ENCODE assay signal across 20 cellular contexts in the genomic region with DNA sequence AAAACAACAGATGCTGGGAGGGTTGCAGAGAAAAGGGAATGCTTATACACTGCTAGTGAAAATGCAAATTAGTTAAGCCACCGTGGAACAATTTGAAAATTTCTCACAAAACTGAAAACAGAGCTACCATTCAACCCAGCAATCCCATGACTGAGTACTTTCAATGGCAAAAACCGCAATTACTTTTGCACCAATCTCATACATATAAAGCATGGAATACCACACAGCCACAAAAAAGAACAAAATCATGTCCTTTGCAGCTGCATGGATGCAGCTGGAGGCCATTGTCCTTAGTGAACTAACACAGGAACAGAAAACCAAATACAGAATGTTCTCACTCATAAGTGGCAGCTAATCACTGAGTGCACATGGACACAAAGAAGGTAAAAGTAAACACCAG. TPM values are rescaled to one million over a fixed set of nuclear protein-coding genes. Genes with fewer than 3 reads are reported as not detected.
A peak's percentile ranks its signal among the peaks of the same experiment; 100 is the strongest.
DNase-seq lines count a peak whose midpoint lies in the region; ATAC-seq, FAIRE-seq and TF ChIP-seq lines count a peak whose summit lies in the region.
"Had no signal": no experiment of that assay in that cellular context is flagged by ENCODE, and none has a peak within 500 bp of the region (broad histone marks: within the 10 kb centered on the region; RNA-seq: fewer than 3 reads in every experiment).

No MANE protein-coding gene starts in this region.

- no peaks in the 10 kb centered on the region for H3K79me2 ChIP-seq in MM.1S (ENCODE audit: low read length)
- H3K79me2 ChIP-seq in GM12878 (ENCODE audit: control insufficient read depth, insufficient read depth, low read length), result no peaks in the 10 kb centered on the region

- TF ChIP-seq CTCF in MM.1S (IDR thresholded peaks at IDR 0.05; ENCODE audit: low read length) (no peak), GM12878 (IDR thresholded peaks at IDR 0.05 in 2 of 3, conservative IDR thresholded peaks at IDR 0.05 in 1 of 3; ENCODE audit: control insufficient read depth in 2 of 3, extremely low read depth in 1 of 3, insufficient read depth in 1 of 3, low read depth in 3 of 3, low read length in 3 of 3) (no peak)

- H3K9me3 ChIP-seq in MM.1S (replicated peaks; ENCODE audit: insufficient read depth, low read length) (no peaks in the 10 kb centered on the region), GM12878 (replicated peaks; ENCODE audit: control insufficient read depth, insufficient read depth, low read length) (no peaks in the 10 kb centered on the region)

- 0% methylated on average over 2 of the region's 2 CpGs for WGBS in GM12878 (ENCODE audit: insufficient coverage, insufficient replicate concordance, low lambda C conversion rate, missing lambda C conversion rate)

- DNase-seq in HEK293T (ENCODE audit: extremely low spot score) (no peak), MM.1S (peak; percentile 45), GM12878 (ENCODE audit: low read depth, low spot score) (peak; percentile 2), NCI-H2081 (lab: John Stamatoyannopoulos, UW) (no peak), DMS 273 treated with DMSO at 0.1 percent for 48 hours (lab: John Stamatoyannopoulos, UW) (no peak)
- DNase-seq: C1 segment of cervical spinal cord; Calu3; CD4-positive, alpha-beta memory T cell; COR-L47; DMS153; DND-41; GM23248; H7; HCEC 1CT had no signal

- in situ Hi-C loops in GM12878 (cut with MboI), result no loop called here

- H3K4me3 ChIP-seq in MM.1S (ENCODE audit: low read length), result no peak overlapping the region
- H3K4me3 ChIP-seq in GM12878, result no peak overlapping the region
- H3K4me3 ChIP-seq: GM23248 had no signal

- H3K4me2 ChIP-seq in MM.1S (ENCODE audit: low read depth, low read length) (no peak overlapping the region), GM12878 (ENCODE audit: control insufficient read depth, insufficient read depth) (no peak overlapping the region)

- no peaks in the 10 kb centered on the region for H3K9me2 ChIP-seq in MM.1S (replicated peaks; ENCODE audit: insufficient read depth, low read length)

- RAD21 ChIA-PET in GM12878 (lab: Charles Lee; ENCODE audit: unreplicated experiment), result no interaction called here

- intact Hi-C loops in GM12878 (cut with micrococcal nuclease; ENCODE audit: unreplicated experiment), result no loop called here

- no peak overlapping the region for H3K27ac ChIP-seq in MM.1S (ENCODE audit: low read length)
- no peak overlapping the region for H3K27ac ChIP-seq in GM12878 (ENCODE audit: control insufficient read depth, insufficient read depth)
- H3K27ac ChIP-seq: GM23248 had no signal

- no peak for FAIRE-seq in GM12878 (lab: Jason Lieb, UNC)
- FAIRE-seq: G401.6, GM19239, H1 had no signal

- H3K9ac ChIP-seq in MM.1S (ENCODE audit: low read length) (no peak overlapping the region), GM12878 (ENCODE audit: control insufficient read depth, insufficient read depth, low read length) (no peak overlapping the region)
- H3K9ac ChIP-seq: GM23248 had no signal

- no peaks in the 10 kb centered on the region for H3K27me3 ChIP-seq in MM.1S (replicated peaks; ENCODE audit: insufficient read depth, low read length)
- H3K27me3 ChIP-seq in GM12878 (replicated peaks in 1 of 2; ENCODE audit: control insufficient read depth in 2 of 2, insufficient read depth in 2 of 2, low read length in 1 of 2), result no peaks in the 10 kb centered on the region

- H3K4me1 ChIP-seq in MM.1S (ENCODE audit: low read length), result no peaks in the 10 kb centered on the region
- no peaks in the 10 kb centered on the region for H3K4me1 ChIP-seq in GM12878 (ENCODE audit: control insufficient read depth, insufficient read depth, low read length)

- TF ChIP-seq POLR2A in GM12878 (IDR thresholded peaks at IDR 0.05; ENCODE audit: low read depth, low read length), result no peak

- H3F3A ChIP-seq in MM.1S (ENCODE audit: insufficient read depth, low read length), result no peaks in the 10 kb centered on the region

- SMC1A ChIA-PET in GM12878 (lab: Charles Lee; ENCODE audit: uncharacterized antibody, unreplicated experiment), result no interaction called here

- no peak for TF ChIP-seq RAD21 in GM12878 (IDR thresholded peaks at IDR 0.05; ENCODE audit: insufficient read depth, low read depth, low read length)

- POLR2A ChIA-PET in HEK293T (lab: Yijun Ruan, JAX) (no interaction called here), GM12878 (lab: Charles Lee) (no interaction called here)

- H2AFZ ChIP-seq in MM.1S (ENCODE audit: low read length), result no peak overlapping the region
- no peak overlapping the region for H2AFZ ChIP-seq in GM12878 (ENCODE audit: control insufficient read depth, low read depth, low read length)
- H2AFZ ChIP-seq: GM23248 had no signal

- H3K36me3 ChIP-seq in MM.1S (replicated peaks; ENCODE audit: insufficient read depth, low read length) (no peaks in the 10 kb centered on the region), GM12878 (ENCODE audit: control insufficient read depth in 2 of 2, insufficient read depth in 2 of 2, low read length in 1 of 2) (no peaks in the 10 kb centered on the region)

- BruUV-seq in GM12878 (replicated peaks; lab: Mats Ljungman, UMichigan), result no TSS peak

- CTCF ChIA-PET in HEK293T (lab: Yijun Ruan, JAX) (no interaction called here), GM12878 (lab: Yijun Ruan, JAX) (no interaction called here)

- no peaks in the 10 kb centered on the region for H4K20me1 ChIP-seq in MM.1S (ENCODE audit: insufficient read depth, low read length)
- no peaks in the 10 kb centered on the region for H4K20me1 ChIP-seq in GM12878 (ENCODE audit: control insufficient read depth, insufficient read depth)

- TF ChIP-seq EP300 in GM12878 (IDR thresholded peaks at IDR 0.05; ENCODE audit: borderline replicate concordance in 1 of 2, control insufficient read depth in 1 of 2, low read depth in 2 of 2, low read length in 2 of 2), result no peak

- ATAC-seq in GM12878, result no peak

RNA-seq across cellular contexts. Expression of a gene that starts 6.3 kb away (rescaled TPM):
- total RNA-seq in GM12878 (2013; cell fraction: nucleolus; rRNA removed), result not detected in 2 replicates
- total RNA-seq in GM12878 (2014; rRNA removed) (0.11 TPM in 1 of 2 replicates, not detected in the other), GM12878 (2014; rRNA removed; fragmentation: Illumina TruSeq; extraction: Trizol) (not detected in 2 replicates), GM12878 (2021) (not detected in 2 replicates)
- polyA plus RNA-seq in GM12878 (2011; ENCODE audit: low read depth), result not detected
- polyA plus RNA-seq in GM12878 (2011; rRNA removed) (not detected in 2 replicates), GM12878 (2014; fragmentation: Illumina TruSeq; extraction: Trizol) (not detected in 2 replicates), GM12878 (2014; fragmentation: Nextera tagmentation; extraction: Ambion mirVana) (not detected), GM12878 (2014; rRNA removed) (not detected in 2 replicates), GM12878 (2016; fragmentation: Nextera tagmentation; extraction: Ambion mirVana) (not detected)
- not detected in 2 replicates for polyA plus RNA-seq in GM12878 (2011; cell fraction: cytosol; rRNA removed)
- not detected in 2 replicates for polyA plus RNA-seq in GM12878 (2011; cell fraction: nucleus; rRNA removed)
- polyA plus RNA-seq in GM12878 (2012), result not detected in 2 replicates
- not detected in 2 replicates for polyA minus RNA-seq in GM12878 (2011; rRNA and poly(A)+ RNA removed)
- not detected in 2 replicates for polyA minus RNA-seq in GM12878 (2011; cell fraction: cytosol; rRNA and poly(A)+ RNA removed)
- polyA minus RNA-seq in GM12878 (2011; cell fraction: nucleus; rRNA and poly(A)+ RNA removed), result not detected in 2 replicates
- total RNA-seq: A172; A673; Calu3; CD4-positive, alpha-beta memory T cell; GM23248; H1; H7 had no signal
- polyA plus RNA-seq: BJ; CD4-positive, alpha-beta memory T cell; GM23248; H1 had no signal

RNA-seq across cellular contexts. Expression of a gene that starts 10.9 kb away (rescaled TPM):
- total RNA-seq in GM12878 (2013; cell fraction: nucleolus; rRNA removed), result not detected in 2 replicates
- total RNA-seq in GM12878 (2014; rRNA removed), result not detected in 2 replicates
- total RNA-seq in GM12878 (2014; rRNA removed; fragmentation: Illumina TruSeq; extraction: Trizol), result not detected in 2 replicates
- not detected in 2 replicates for total RNA-seq in GM12878 (2021)
- not detected for polyA plus RNA-seq in GM12878 (2011; ENCODE audit: low read depth)
- not detected in 2 replicates for polyA plus RNA-seq in GM12878 (2011; rRNA removed)
- not detected in 2 replicates for polyA plus RNA-seq in GM12878 (2011; cell fraction: cytosol; rRNA removed)
- polyA plus RNA-seq in GM12878 (2011; cell fraction: nucleus; rRNA removed), result not detected in 2 replicates
- polyA plus RNA-seq in GM12878 (2012), result not detected in 2 replicates
- polyA plus RNA-seq in GM12878 (2014; fragmentation: Illumina TruSeq; extraction: Trizol), result not detected in 2 replicates
- not detected for polyA plus RNA-seq in GM12878 (2014; fragmentation: Nextera tagmentation; extraction: Ambion mirVana)
- polyA plus RNA-seq in GM12878 (2014; rRNA removed), result not detected in 2 replicates
- not detected for polyA plus RNA-seq in GM12878 (2016; fragmentation: Nextera tagmentation; extraction: Ambion mirVana)
- not detected in 2 replicates for polyA minus RNA-seq in GM12878 (2011; rRNA and poly(A)+ RNA removed)
- not detected in 2 replicates for polyA minus RNA-seq in GM12878 (2011; cell fraction: cytosol; rRNA and poly(A)+ RNA removed)
- not detected in 2 replicates for polyA minus RNA-seq in GM12878 (2011; cell fraction: nucleus; rRNA and poly(A)+ RNA removed)
- total RNA-seq: A172; A673; Calu3; CD4-positive, alpha-beta memory T cell; GM23248; H1; H7 had no signal
- polyA plus RNA-seq: BJ; CD4-positive, alpha-beta memory T cell; GM23248; H1 had no signal

RNA-seq across cellular contexts. Expression of a gene that starts 18.4 kb away (rescaled TPM):
- total RNA-seq in GM12878 (2013; cell fraction: nucleolus; rRNA removed), result not detected in 2 replicates
- total RNA-seq in GM12878 (2014; rRNA removed) (not detected in 2 replicates), GM12878 (2014; rRNA removed; fragmentation: Illumina TruSeq; extraction: Trizol) (not detected in 2 replicates), GM12878 (2021) (not detected in 2 replicates)
- not detected for polyA plus RNA-seq in GM12878 (2011; ENCODE audit: low read depth)
- polyA plus RNA-seq in GM12878 (2011; rRNA removed) (not detected in 2 replicates), GM12878 (2014; fragmentation: Illumina TruSeq; extraction: Trizol) (not detected in 2 replicates), GM12878 (2014; fragmentation: Nextera tagmentation; extraction: Ambion mirVana) (not detected), GM12878 (2014; rRNA removed) (not detected in 2 replicates), GM12878 (2016; fragmentation: Nextera tagmentation; extraction: Ambion mirVana) (not detected)
- not detected in 2 replicates for polyA plus RNA-seq in GM12878 (2011; cell fraction: cytosol; rRNA removed)
- polyA plus RNA-seq in GM12878 (2011; cell fraction: nucleus; rRNA removed), result not detected in 2 replicates
- polyA plus RNA-seq in GM12878 (2012), result not detected in 2 replicates
- polyA minus RNA-seq in GM12878 (2011; rRNA and poly(A)+ RNA removed), result not detected in 2 replicates
- polyA minus RNA-seq in GM12878 (2011; cell fraction: cytosol; rRNA and poly(A)+ RNA removed), result not detected in 2 replicates
- not detected in 2 replicates for polyA minus RNA-seq in GM12878 (2011; cell fraction: nucleus; rRNA and poly(A)+ RNA removed)
- total RNA-seq: A172; A673; Calu3; CD4-positive, alpha-beta memory T cell; GM23248; H7 had no signal
- polyA plus RNA-seq: BJ; CD4-positive, alpha-beta memory T cell; GM23248 had no signal

RNA-seq across cellular contexts. Expression of a gene that starts 34.9 kb away (rescaled TPM):
- 1.1 and 1.6 TPM in 2 replicates for total RNA-seq in GM12878 (2013; cell fraction: nucleolus; rRNA removed)
- total RNA-seq in GM12878 (2014; rRNA removed) (0.11 TPM in 1 of 2 replicates, not detected in the other), GM12878 (2014; rRNA removed; fragmentation: Illumina TruSeq; extraction: Trizol) (not detected in 2 replicates), GM12878 (2021) (not detected in 2 replicates)
- not detected for polyA plus RNA-seq in GM12878 (2011; ENCODE audit: low read depth)
- polyA plus RNA-seq in GM12878 (2011; rRNA removed) (not detected in 2 replicates), GM12878 (2014; fragmentation: Illumina TruSeq; extraction: Trizol) (not detected in 2 replicates), GM12878 (2014; fragmentation: Nextera tagmentation; extraction: Ambion mirVana) (not detected), GM12878 (2014; rRNA removed) (not detected in 2 replicates), GM12878 (2016; fragmentation: Nextera tagmentation; extraction: Ambion mirVana) (not detected)
- polyA plus RNA-seq in GM12878 (2011; cell fraction: cytosol; rRNA removed), result not detected in 2 replicates
- polyA plus RNA-seq in GM12878 (2011; cell fraction: nucleus; rRNA removed), result not detected in 2 replicates
- polyA plus RNA-seq in GM12878 (2012), result not detected in 2 replicates
- 2.1 and 2.5 TPM in 2 replicates for polyA minus RNA-seq in GM12878 (2011; rRNA and poly(A)+ RNA removed)
- not detected in 2 replicates for polyA minus RNA-seq in GM12878 (2011; cell fraction: cytosol; rRNA and poly(A)+ RNA removed)
- polyA minus RNA-seq in GM12878 (2011; cell fraction: nucleus; rRNA and poly(A)+ RNA removed), result 1.2 and 1.9 TPM in 2 replicates
- total RNA-seq: A172, A673, Calu3, GM23248, H1, H7 had no signal
- polyA plus RNA-seq: BJ; CD4-positive, alpha-beta memory T cell; GM23248; H1 had no signal

RNA-seq across cellular contexts. Expression of a gene that starts 51.2 kb away (rescaled TPM):
- total RNA-seq in GM12878 (2013; cell fraction: nucleolus; rRNA removed), result 0.73 and 1.3 TPM in 2 replicates
- 0.11 TPM in 1 of 2 replicates, not detected in the other for total RNA-seq in GM12878 (2014; rRNA removed)
- 0.13 TPM in 1 of 2 replicates, not detected in the other for total RNA-seq in GM12878 (2014; rRNA removed; fragmentation: Illumina TruSeq; extraction: Trizol)
- total RNA-seq in GM12878 (2021), result not detected in 2 replicates
- polyA plus RNA-seq in GM12878 (2011; ENCODE audit: low read depth), result not detected
- polyA plus RNA-seq in GM12878 (2011; rRNA removed), result not detected in 2 replicates
- not detected in 2 replicates for polyA plus RNA-seq in GM12878 (2011; cell fraction: cytosol; rRNA removed)
- polyA plus RNA-seq in GM12878 (2011; cell fraction: nucleus; rRNA removed), result 0.15 and 0.47 TPM in 2 replicates
- not detected in 2 replicates for polyA plus RNA-seq in GM12878 (2012)
- not detected in 2 replicates for polyA plus RNA-seq in GM12878 (2014; fragmentation: Illumina TruSeq; extraction: Trizol)
- not detected for polyA plus RNA-seq in GM12878 (2014; fragmentation: Nextera tagmentation; extraction: Ambion mirVana)
- polyA plus RNA-seq in GM12878 (2014; rRNA removed), result not detected in 2 replicates
- not detected for polyA plus RNA-seq in GM12878 (2016; fragmentation: Nextera tagmentation; extraction: Ambion mirVana)
- 0.59 and 0.98 TPM in 2 replicates for polyA minus RNA-seq in GM12878 (2011; rRNA and poly(A)+ RNA removed)
- not detected in 2 replicates for polyA minus RNA-seq in GM12878 (2011; cell fraction: cytosol; rRNA and poly(A)+ RNA removed)
- polyA minus RNA-seq in GM12878 (2011; cell fraction: nucleus; rRNA and poly(A)+ RNA removed), result 0.48 and 0.85 TPM in 2 replicates
- total RNA-seq: A172, A673, Calu3, GM23248, H1, H7 had no signal
- polyA plus RNA-seq: BJ; CD4-positive, alpha-beta memory T cell; GM23248; H1 had no signal

Comparison
In these comparisons a context has a peak if more than half of its experiments do, and no peak if none do; other contexts are left out.
1. DNase-seq: peak in MM.1S (single experiment) and GM12878 (single experiment); none in HEK293T (single experiment), NCI-H2081 (0 of 2) and DMS 273 treated with DMSO at 0.1 percent for 48 hours (single experiment).